Comparison of ENCODE assay signal across 21 cellular contexts in the genomic region with DNA sequence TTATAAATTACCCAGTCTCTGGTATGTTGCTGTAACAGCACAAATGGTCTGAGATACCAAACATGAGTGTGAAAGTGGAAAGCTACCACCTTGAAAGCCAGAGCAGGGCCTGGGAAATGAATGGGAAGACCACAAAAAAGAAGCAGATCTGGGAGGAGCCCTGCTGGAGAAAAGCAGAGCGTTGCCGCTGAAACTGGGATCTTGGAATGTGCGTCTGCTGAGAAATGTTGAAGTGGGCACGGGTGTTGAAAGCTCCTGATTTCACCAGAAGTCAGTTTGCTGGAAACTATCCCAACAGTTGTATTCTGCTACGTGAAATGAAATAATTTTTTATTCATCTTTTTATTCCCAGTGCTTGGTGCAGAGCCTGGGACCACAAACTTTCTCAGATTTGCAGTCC. TPM values are rescaled to one million over a fixed set of nuclear protein-coding genes. Genes with fewer than 3 reads are reported as not detected.
A peak's percentile ranks its signal among the peaks of the same experiment; 100 is the strongest.
DNase-seq lines count a peak whose midpoint lies in the region; ATAC-seq, FAIRE-seq and TF ChIP-seq lines count a peak whose summit lies in the region.
"Had no signal": no experiment of that assay in that cellular context is flagged by ENCODE, and none has a peak within 500 bp of the region (broad histone marks: within the 10 kb centered on the region; RNA-seq: fewer than 3 reads in every experiment).

No MANE protein-coding gene starts in this region.

- peaks cover 2% of the 10 kb centered on the region for H3K9me3 Mint-ChIP-seq in neural progenitor cell
- H3K9me3 Mint-ChIP-seq in activated T-cell treated with anti-CD3 and anti-CD28 coated beads, Interleukin-2, amount 50 U/mL, for 72 hours = no peaks in the 10 kb centered on the region
- H3K9me3 Mint-ChIP-seq: activated naive CD8-positive, alpha-beta T cell treated with anti-CD3 and anti-CD28 coated beads, Interleukin-2, amount 10 ng/mL, durations not matched to agents 7 days and 5 days; effector memory CD8-positive, alpha-beta T cell had no signal

- no peaks in the 10 kb centered on the region for H3K27me3 Mint-ChIP-seq in neural progenitor cell (ENCODE audit: insufficient read depth, low read depth)
- H3K27me3 Mint-ChIP-seq in activated T-cell treated with anti-CD3 and anti-CD28 coated beads, Interleukin-2, amount 50 U/mL, for 72 hours (ENCODE audit: low read depth) = peaks cover 7% of the 10 kb centered on the region
- H3K27me3 Mint-ChIP-seq: effector memory CD8-positive, alpha-beta T cell had no signal

- no peaks in the 10 kb centered on the region for H4K20me1 ChIP-seq in neural progenitor cell (ENCODE audit: low read depth)

- TF ChIP-seq CTCF in Peyer's patch (IDR thresholded peaks at IDR 0.05) (no peak), fibroblast of pulmonary artery (IDR thresholded peaks at IDR 0.05; ENCODE audit: low read length, missing control alignments) (no peak), neural progenitor cell (IDR thresholded peaks at IDR 0.05) (no peak), pancreas (IDR thresholded peaks at IDR 0.05) (no peak)

- peak overlapping the region; percentile 26 for H2AFZ ChIP-seq in neural progenitor cell (replicated peaks)

- peaks cover 22% of the 10 kb centered on the region for H3K4me1 Mint-ChIP-seq in neural progenitor cell
- no peaks in the 10 kb centered on the region for H3K4me1 Mint-ChIP-seq in activated T-cell treated with anti-CD3 and anti-CD28 coated beads, Interleukin-2, amount 50 U/mL, for 72 hours (ENCODE audit: low read depth)
- H3K4me1 Mint-ChIP-seq: activated naive CD8-positive, alpha-beta T cell treated with anti-CD3 and anti-CD28 coated beads, Interleukin-2, amount 10 ng/mL, durations not matched to agents 7 days and 5 days had no signal

- H3K27ac ChIP-seq in Peyer's patch = peak overlapping the region in 3 of 4 donors; percentile 23 to 77 (median 65)
- H3K27ac ChIP-seq in neural progenitor cell = no peak overlapping the region
- H3K27ac ChIP-seq in pancreas = no peak overlapping the region
- H3K27ac ChIP-seq: esophagus muscularis mucosa, RWPE1, upper lobe of left lung had no signal

- WGBS in pancreas, 2 donors = 91 to 94% methylated on average over 5 of the region's 5 CpGs

- H3K36me3 ChIP-seq in Peyer's patch (no peaks in the 10 kb centered on the region), neural progenitor cell (no peaks in the 10 kb centered on the region), pancreas (no peaks in the 10 kb centered on the region)
- H3K36me3 ChIP-seq: esophagus muscularis mucosa, upper lobe of left lung had no signal

- intact Hi-C loops in pancreas (cut with DNase I) = no loop called here

- H3K4me2 ChIP-seq in neural progenitor cell = no peak overlapping the region

- DNase-seq in AG08395 (ENCODE audit: low spot score) (peak; percentile 8), Peyer's patch (no peak), fibroblast of pulmonary artery (ENCODE audit: low read depth) (peak; percentile 80), neural progenitor cell (ENCODE audit: low spot score) (peak; percentile 3), pancreas (no peak)
- DNase-seq in activated T-cell treated with anti-CD3 and anti-CD28 coated beads, Interleukin-2, amount 50 U/mL, for 72 hours = no peak
- DNase-seq: activated CD8-positive, alpha-beta memory T cell treated with anti-CD3 and anti-CD28 coated beads, Interleukin-2, amount 50 U/mL, for 4 hours; activated naive CD8-positive, alpha-beta T cell treated with anti-CD3 and anti-CD28 coated beads, Interleukin-2, amount 10 ng/mL, durations not matched to agents 7 days and 5 days; C1 segment of cervical spinal cord; effector memory CD8-positive, alpha-beta T cell; EL; MM.1S; NCI-H1436; NCI-H526; T-helper 9 cell had no signal

- no peak overlapping the region for H3K4me3 Mint-ChIP-seq in neural progenitor cell
- H3K4me3 Mint-ChIP-seq in activated T-cell treated with anti-CD3 and anti-CD28 coated beads, Interleukin-2, amount 50 U/mL, for 72 hours = no peak overlapping the region
- H3K4me3 Mint-ChIP-seq: activated naive CD8-positive, alpha-beta T cell treated with anti-CD3 and anti-CD28 coated beads, Interleukin-2, amount 10 ng/mL, durations not matched to agents 7 days and 5 days; effector memory CD8-positive, alpha-beta T cell had no signal

- H3K4me3 ChIP-seq in Peyer's patch = no peak overlapping the region
- no peak overlapping the region for H3K4me3 ChIP-seq in fibroblast of pulmonary artery (replicated peaks; ENCODE audit: low read depth, low read length)
- H3K4me3 ChIP-seq in neural progenitor cell = no peak overlapping the region
- no peak overlapping the region for H3K4me3 ChIP-seq in pancreas
- H3K4me3 ChIP-seq: esophagus muscularis mucosa, upper lobe of left lung had no signal

- H3K4me1 ChIP-seq in Peyer's patch = peaks cover 0 to 9% (median 0%) of the 10 kb centered on the region in 4 donors
- H3K4me1 ChIP-seq in neural progenitor cell = peaks cover 4% of the 10 kb centered on the region
- peaks cover 0 to 10% (median 3%) of the 10 kb centered on the region in 3 donors for H3K4me1 ChIP-seq in pancreas
- H3K4me1 ChIP-seq: esophagus muscularis mucosa had no signal

- TF ChIP-seq POLR2A in Peyer's patch (IDR thresholded peaks at IDR 0.05) = no peak

- no peak overlapping the region for H3K9ac ChIP-seq in neural progenitor cell

- no peak for FAIRE-seq in pancreas (lab: Jason Lieb, UNC)

- ATAC-seq in HG03520 (IDR thresholded peaks at IDR 0.05; ENCODE audit: unreplicated experiment) (no peak), GM21825 (IDR thresholded peaks at IDR 0.05; ENCODE audit: unreplicated experiment) (no peak), pancreas (no peak)
- ATAC-seq in activated T-cell treated with anti-CD3 and anti-CD28 coated beads, Interleukin-2, amount 50 U/mL, for 72 hours (replicated peaks in 1 of 2) = no peak
- ATAC-seq: effector memory CD8-positive, alpha-beta T cell; SK-N-SH treated with all-trans-retinoic acid at 6 μM for 48 hours had no signal

- no peak overlapping the region for H3K27ac Mint-ChIP-seq in neural progenitor cell
- no peak overlapping the region for H3K27ac Mint-ChIP-seq in activated T-cell treated with anti-CD3 and anti-CD28 coated beads, Interleukin-2, amount 50 U/mL, for 72 hours
- H3K27ac Mint-ChIP-seq: activated naive CD8-positive, alpha-beta T cell treated with anti-CD3 and anti-CD28 coated beads, Interleukin-2, amount 10 ng/mL, durations not matched to agents 7 days and 5 days; effector memory CD8-positive, alpha-beta T cell had no signal

- H3F3A ChIP-seq in neural progenitor cell (ENCODE audit: low read depth) = no peaks in the 10 kb centered on the region

- H3K27me3 ChIP-seq in Peyer's patch (no peaks in the 10 kb centered on the region), neural progenitor cell (no peaks in the 10 kb centered on the region), pancreas (no peaks in the 10 kb centered on the region)
- H3K27me3 ChIP-seq: esophagus muscularis mucosa, upper lobe of left lung had no signal

- no peaks in the 10 kb centered on the region for H3K9me3 ChIP-seq in Peyer's patch
- no peaks in the 10 kb centered on the region for H3K9me3 ChIP-seq in neural progenitor cell (ENCODE audit: low read depth)
- no peaks in the 10 kb centered on the region for H3K9me3 ChIP-seq in pancreas
- H3K9me3 ChIP-seq: esophagus muscularis mucosa, upper lobe of left lung had no signal

- no peaks in the 10 kb centered on the region for H3K79me2 ChIP-seq in neural progenitor cell (ENCODE audit: low read depth)

- H3K36me3 Mint-ChIP-seq in neural progenitor cell = no peaks in the 10 kb centered on the region
- H3K36me3 Mint-ChIP-seq in activated T-cell treated with anti-CD3 and anti-CD28 coated beads, Interleukin-2, amount 50 U/mL, for 72 hours (ENCODE audit: insufficient read depth in 2 of 2) = no peaks in the 10 kb centered on the region
- H3K36me3 Mint-ChIP-seq: activated naive CD8-positive, alpha-beta T cell treated with anti-CD3 and anti-CD28 coated beads, Interleukin-2, amount 10 ng/mL, durations not matched to agents 7 days and 5 days had no signal

RNA-seq across cellular contexts. Expression of a gene that starts 40.0 kb away (rescaled TPM):
- 10 to 100 TPM; 15.7 to 24.9 (median 19.6) TPM for total RNA-seq in Peyer's patch
- total RNA-seq in neural progenitor cell (ENCODE audit: low replicate concordance) = 31.3 and 49.8 TPM in 2 replicates
- 1 to 10 TPM in 1 of 2 donors, under 1 TPM in 1; 0.24 to 2.2 TPM for total RNA-seq in activated T-cell treated with anti-CD3 and anti-CD28 coated beads, Interleukin-2, amount 50 U/mL, for 72 hours
- 10 to 100 TPM in 2 of 6 donors, 1 to 10 TPM in 4; 5.7 to 12.7 (median 8.2) TPM for total RNA-seq in pancreas
- polyA plus RNA-seq in pancreas = 10 to 100 TPM in 1 of 2 donors, 1 to 10 TPM in 1; 8.2 to 13.5 TPM

Comparison
In these comparisons a context has a peak if more than half of its experiments do, and no peak if none do; other contexts are left out.
1. DNase-seq: peak in AG08395 (single experiment), fibroblast of pulmonary artery (single experiment) and neural progenitor cell (single experiment); none in Peyer's patch (0 of 3), activated T-cell treated with anti-CD3 and anti-CD28 coated beads, Interleukin-2, amount 50 U/mL, for 72 hours (0 of 2) and pancreas (0 of 6).
2. H3K27ac ChIP-seq: peak in Peyer's patch (3 of 4); none in neural progenitor cell (single experiment) and pancreas (0 of 4).